Comparison of ENCODE assay signal across 15 cellular contexts in the genomic region with DNA sequence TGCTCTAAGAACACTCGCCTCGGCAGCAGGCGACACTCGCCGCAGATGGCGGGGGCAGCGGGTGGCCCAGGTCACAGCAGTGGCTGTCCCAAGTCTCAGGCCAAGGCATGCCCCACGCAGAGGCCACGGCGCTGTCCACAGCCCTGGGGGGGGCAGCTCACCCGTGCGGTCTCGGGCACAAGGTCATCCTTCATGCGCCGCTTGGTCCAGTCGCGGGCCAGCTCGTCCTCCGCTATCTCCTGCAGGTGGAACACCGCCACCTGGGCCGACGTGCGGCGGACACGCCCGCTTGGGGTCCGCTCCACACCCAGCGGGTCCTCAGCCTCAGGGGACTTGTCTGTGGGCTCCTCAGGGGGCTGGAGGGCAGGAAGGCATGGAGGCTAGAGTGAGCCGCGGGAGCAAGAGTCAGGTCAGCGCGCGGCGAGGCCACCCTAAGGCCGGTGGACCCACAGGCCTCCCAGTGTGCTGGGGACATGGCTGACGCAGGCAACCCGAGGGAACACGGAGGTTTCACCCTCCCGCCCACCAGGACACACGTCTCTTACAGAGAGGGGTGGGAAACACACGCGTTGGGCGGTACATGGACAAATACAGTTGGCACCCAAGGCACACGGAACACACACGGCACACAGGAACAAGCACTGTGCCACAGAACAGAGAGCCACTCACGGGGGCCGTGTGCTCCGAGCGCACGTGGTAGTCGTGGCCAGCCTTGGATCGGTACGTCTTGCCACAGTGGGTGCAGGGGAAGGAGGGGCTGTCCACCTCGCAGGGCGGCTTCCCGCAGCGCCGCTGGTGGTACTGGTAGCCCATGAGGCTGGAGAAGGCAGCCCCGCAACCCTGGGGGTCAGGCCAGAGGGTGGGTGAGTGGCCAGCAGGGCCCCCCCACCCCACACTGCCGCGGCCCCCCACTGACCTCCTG. TPM values are rescaled to one million over a fixed set of nuclear protein-coding genes. Genes with fewer than 3 reads are reported as not detected.
DNase-seq lines count a peak whose midpoint lies in the region; ATAC-seq and TF ChIP-seq lines count a peak whose summit lies in the region.
"Had no signal": no experiment of that assay in that cellular context is flagged by ENCODE, and none has a peak within 500 bp of the region (broad histone marks: within the 10 kb centered on the region; RNA-seq: fewer than 3 reads in every experiment).

No MANE protein-coding gene starts in this region.

- H3K27me3 ChIP-seq in right cardiac atrium (ENCODE audit: control insufficient read depth, insufficient read depth) (no peaks in the 10 kb centered on the region), spleen (replicated peaks in 1 of 7) (no peaks in the 10 kb centered on the region), upper lobe of right lung (no peaks in the 10 kb centered on the region)
- H3K27me3 ChIP-seq: BLaER1 had no signal

- H3K4me1 ChIP-seq in right cardiac atrium (ENCODE audit: control insufficient read depth, insufficient read depth, low read length) (no peaks in the 10 kb centered on the region), spleen (peaks cover 0 to 9% (median 5%) of the 10 kb centered on the region in 6 donors), upper lobe of right lung (peaks cover 5% of the 10 kb centered on the region)

- TF ChIP-seq POLR2A in spleen (IDR thresholded peaks at IDR 0.05), result no peak

- intact Hi-C loops in Right ventricle myocardium inferior (cut with DNase I) (no loop called here), cardiac septum (cut with DNase I) (no loop called here), right cardiac atrium (cut with DNase I) (no loop called here), spleen (cut with DNase I; ENCODE audit: low total_unique reads) (no loop called here), upper lobe of right lung (cut with DNase I) (no loop called here)

- H3K4me3 ChIP-seq in right cardiac atrium (ENCODE audit: low read length), result no peak overlapping the region
- H3K4me3 ChIP-seq in spleen, result no peak overlapping the region
- no peak overlapping the region for H3K4me3 ChIP-seq in upper lobe of right lung
- H3K4me3 ChIP-seq: BLaER1 had no signal

- WGBS in right cardiac atrium, result 94% methylated on average over 61 of the region's 61 CpGs
- WGBS in spleen, 5 donors, result 95 to 96% (median 95%) methylated on average over 44 to 61 of the region's 61 CpGs

- ATAC-seq in Right ventricle myocardium inferior (no peak), right cardiac atrium (peak in 1 of 2 donors; percentile 3), GM21528 (IDR thresholded peaks at IDR 0.05; ENCODE audit: low FRiP score, unreplicated experiment) (no peak), upper lobe of right lung (no peak)
- ATAC-seq: Panc1 had no signal

- TF ChIP-seq CTCF in spleen (IDR thresholded peaks at IDR 0.05 in 8 of 11, conservative IDR thresholded peaks at IDR 0.05 in 3 of 11) (no peak), upper lobe of right lung (IDR thresholded peaks at IDR 0.05) (no peak)

- peaks cover 0 to 82% (median 58%) of the 10 kb centered on the region in 6 donors for H3K36me3 ChIP-seq in spleen
- peaks cover 48% of the 10 kb centered on the region for H3K36me3 ChIP-seq in upper lobe of right lung

- H3K9me3 ChIP-seq in right cardiac atrium (ENCODE audit: control insufficient read depth, low read length) (no peaks in the 10 kb centered on the region), spleen (peaks cover 0 to 7% (median 0%) of the 10 kb centered on the region in 8 donors), upper lobe of right lung (no peaks in the 10 kb centered on the region)

- DNase-seq in Right ventricle myocardium inferior (ENCODE audit: missing footprints) (peak; percentile 67), cardiac septum (ENCODE audit: low spot score) (no peak), right cardiac atrium (peak; percentile 14 to 69 (median 52)), spleen (peak; percentile 77), upper lobe of right lung (no peak)
- DNase-seq: 8988T, H7, Kasumi-1, NCI-H1930, NCI-H510A, NCI-H82, SIG-M5 had no signal

- H3K27ac ChIP-seq in right cardiac atrium (ENCODE audit: low read length) (no peak overlapping the region), spleen (no peak overlapping the region), upper lobe of right lung (no peak overlapping the region)
- H3K27ac ChIP-seq: BLaER1 had no signal

RNA-seq across cellular contexts. Expression of gene UCKL1, which starts 6.5 kb away (rescaled TPM):
- 52.0 TPM for total RNA-seq in Right ventricle myocardium inferior
- 43.2 TPM for total RNA-seq in cardiac septum
- total RNA-seq in right cardiac atrium, result 10 to 100 TPM; 35.5 to 47.0 (median 44.0) TPM
- polyA plus RNA-seq in right cardiac atrium, result 36.5 TPM
- 10 to 100 TPM; 34.2 to 52.2 (median 47.1) TPM for total RNA-seq in spleen
- polyA plus RNA-seq in spleen, result 10 to 100 TPM; 36.0 to 68.0 (median 62.7) TPM
- 38.9 TPM for total RNA-seq in upper lobe of right lung

RNA-seq across cellular contexts. Expression of gene ZNF512B, which starts 7.0 kb away (rescaled TPM):
- total RNA-seq in Right ventricle myocardium inferior (12.2 TPM), cardiac septum (12.8 TPM), right cardiac atrium (10 to 100 TPM; 12.3 to 16.1 (median 13.6) TPM), spleen (10 to 100 TPM in 6 of 7 donors, 1 to 10 TPM in 1; 9.5 to 21.8 (median 12.8) TPM), upper lobe of right lung (17.6 TPM)
- polyA plus RNA-seq in right cardiac atrium (9.8 TPM), spleen (10 to 100 TPM in 1 of 3 donors, 1 to 10 TPM in 2; 3.4 to 12.0 (median 3.8) TPM)

RNA-seq across cellular contexts. Expression of gene SAMD10, which starts 16.8 kb away (rescaled TPM):
- 5.7 TPM for total RNA-seq in Right ventricle myocardium inferior
- total RNA-seq in cardiac septum, result 4.0 TPM
- 1 to 10 TPM; 3.3 to 4.9 (median 3.8) TPM for total RNA-seq in right cardiac atrium
- 4.8 TPM for polyA plus RNA-seq in right cardiac atrium
- 10 to 100 TPM in 3 of 7 donors, 1 to 10 TPM in 4; 6.0 to 13.8 (median 8.9) TPM for total RNA-seq in spleen
- polyA plus RNA-seq in spleen, result 10 to 100 TPM in 1 of 3 donors, 1 to 10 TPM in 2; 5.9 to 10.1 (median 6.1) TPM
- 4.3 TPM for total RNA-seq in upper lobe of right lung

RNA-seq across cellular contexts. Expression of gene PRPF6, which starts 18.2 kb away (rescaled TPM):
- total RNA-seq in Right ventricle myocardium inferior (46.4 TPM), cardiac septum (47.5 TPM), right cardiac atrium (10 to 100 TPM; 42.5 to 44.7 (median 43.5) TPM), spleen (10 to 100 TPM; 53.4 to 71.1 (median 61.6) TPM), upper lobe of right lung (58.9 TPM)
- polyA plus RNA-seq in right cardiac atrium (29.6 TPM), spleen (10 to 100 TPM; 39.9 to 52.4 (median 41.9) TPM)

Comparison
In these comparisons a context has a peak if more than half of its experiments do, and no peak if none do; other contexts are left out.
1. DNase-seq: peak in Right ventricle myocardium inferior (single experiment), right cardiac atrium (3 of 3) and spleen (single experiment); none in cardiac septum (single experiment) and upper lobe of right lung (single experiment).